ENCODE assay signal across 15 cellular contexts in the genomic region with DNA sequence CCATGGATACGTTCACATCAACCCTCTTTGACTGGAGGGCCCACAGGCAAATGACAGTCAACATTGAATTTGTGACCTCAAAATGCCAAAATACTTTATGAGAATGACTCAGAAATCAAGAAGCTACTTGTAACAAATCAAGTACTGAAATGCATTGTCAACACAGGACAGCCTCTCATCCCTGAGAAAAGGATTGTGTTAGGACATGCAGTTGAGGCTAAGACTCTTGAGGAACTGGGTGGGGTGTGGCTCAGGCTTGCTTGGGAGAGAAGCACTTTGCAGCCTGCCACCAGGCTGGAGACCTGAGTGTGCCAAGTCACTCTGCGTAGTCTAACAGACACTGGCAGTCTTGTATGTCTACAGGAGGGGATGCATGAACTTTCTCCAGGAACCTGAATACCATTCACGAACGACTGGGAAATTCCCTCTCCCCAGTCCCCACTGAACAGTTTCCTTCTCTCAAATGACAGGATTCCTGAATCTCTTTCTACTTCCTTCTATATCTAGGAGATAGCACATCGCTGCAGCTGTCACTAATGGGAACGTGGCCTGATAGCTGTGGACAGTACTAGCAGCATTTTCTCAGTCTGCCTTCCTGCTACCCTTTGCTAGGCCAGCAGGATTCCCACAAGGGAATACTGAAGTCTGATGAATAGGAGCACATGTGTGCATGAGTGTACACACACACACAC. TPM values are rescaled to one million over a fixed set of nuclear protein-coding genes. Genes with fewer than 3 reads are reported as not detected.
"Had no signal": no experiment of that assay in that cellular context is flagged by ENCODE, and none has a peak within 500 bp of the region (broad histone marks: within the 10 kb centered on the region; RNA-seq: fewer than 3 reads in every experiment).

No MANE protein-coding gene starts in this region.

- H3K4me3 ChIP-seq: cardiac muscle cell, gastroesophageal sphincter, lower lobe of right lung, tibial artery had no signal

- H3K27me3 ChIP-seq: cardiac muscle cell had no signal

- H3K27ac ChIP-seq: cardiac muscle cell, gastroesophageal sphincter, lower lobe of right lung, tibial artery had no signal

- ATAC-seq: activated CD8-positive, alpha-beta T cell treated with anti-CD3 and anti-CD28 coated beads, Interleukin-2, amount 10 ng/mL, durations not matched to agents 7 days and 5 days; gastroesophageal sphincter; lower lobe of right lung; naive thymus-derived CD8-positive, alpha-beta T cell had no signal

- H3K36me3 Mint-ChIP-seq: naive thymus-derived CD8-positive, alpha-beta T cell had no signal

- DNase-seq: activated CD8-positive, alpha-beta memory T cell treated with anti-CD3 and anti-CD28 coated beads, Interleukin-2, amount 50 U/mL, for 48 hours; activated CD8-positive, alpha-beta T cell treated with anti-CD3 and anti-CD28 coated beads, Interleukin-2, amount 10 ng/mL, durations not matched to agents 7 days and 5 days; activated naive CD4-positive, alpha-beta T cell; aorta; hypothalamus; lower lobe of right lung; midbrain; naive thymus-derived CD8-positive, alpha-beta T cell; occipital lobe; stimulated activated CD4-positive, alpha-beta T cell treated with anti-CD3 and anti-CD28 coated beads, Interleukin-4, amount 100 ng/mL, for 1 hour; SW 1271; tibial artery had no signal

- H3K27ac Mint-ChIP-seq: activated CD8-positive, alpha-beta T cell treated with anti-CD3 and anti-CD28 coated beads, Interleukin-2, amount 10 ng/mL, durations not matched to agents 7 days and 5 days; activated T-helper 1 cell treated with anti-CD3 and anti-CD28 coated beads, Interleukin-12 subunit alpha, Interleukin-12 subunit beta, Interleukin-2, Interleukin-4 antibody, amounts not matched to agents 30 ng/mL and 10 ng/mL and 1 ng/mL, durations not matched to agents 14 hours and 24 hours and 36 hours; naive thymus-derived CD8-positive, alpha-beta T cell had no signal

- H3K9me3 ChIP-seq: gastroesophageal sphincter, lower lobe of right lung, tibial artery had no signal

- H3K4me3 Mint-ChIP-seq: activated CD8-positive, alpha-beta T cell treated with anti-CD3 and anti-CD28 coated beads, Interleukin-2, amount 10 ng/mL, durations not matched to agents 7 days and 5 days; activated T-helper 1 cell treated with anti-CD3 and anti-CD28 coated beads, Interleukin-12 subunit alpha, Interleukin-12 subunit beta, Interleukin-2, Interleukin-4 antibody, amounts not matched to agents 30 ng/mL and 10 ng/mL and 1 ng/mL, durations not matched to agents 14 hours and 24 hours and 36 hours had no signal

- H3K36me3 ChIP-seq: cardiac muscle cell, gastroesophageal sphincter, lower lobe of right lung, tibial artery had no signal

- H3K9me3 Mint-ChIP-seq: activated T-helper 1 cell treated with anti-CD3 and anti-CD28 coated beads, Interleukin-12 subunit alpha, Interleukin-12 subunit beta, Interleukin-2, Interleukin-4 antibody, amounts not matched to agents 30 ng/mL and 10 ng/mL and 1 ng/mL, durations not matched to agents 14 hours and 24 hours and 36 hours; naive thymus-derived CD8-positive, alpha-beta T cell had no signal

RNA-seq across cellular contexts. Expression of a gene that starts 3.3 kb away (rescaled TPM):
- total RNA-seq: activated CD8-positive, alpha-beta T cell treated with anti-CD3 and anti-CD28 coated beads, Interleukin-2, amount 10 ng/mL, durations not matched to agents 7 days and 5 days had no signal
- polyA plus RNA-seq: naive thymus-derived CD8-positive, alpha-beta T cell had no signal
